Comparison of ENCODE assay signal across 1 cellular context in genomic region chr7:127885222-127885772, GRCh38.
TF ChIP-seq lines count a peak whose summit lies in the region.

No MANE protein-coding gene starts in this region.

TF ChIP-seq in SK-N-SH treated with all-trans-retinoic acid at 6 μM for 48 hours, 23 proteins besides CTCF, POLR2A, EP300 and RAD21 (continued from another document):
- TF ChIP-seq ARNTL (CRISPR knock-in tag; IDR thresholded peaks at IDR 0.05; ENCODE audit: borderline replicate concordance, low read depth) = no peak
- TF ChIP-seq TOX (CRISPR knock-in tag; IDR thresholded peaks at IDR 0.05; ENCODE audit: borderline replicate concordance) = no peak
- TF ChIP-seq ISL1 (CRISPR knock-in tag; IDR thresholded peaks at IDR 0.05) = no peak
- no peak for TF ChIP-seq SNAI2 (CRISPR knock-in tag; IDR thresholded peaks at IDR 0.05)
- no peak for TF ChIP-seq TSHZ2 (CRISPR knock-in tag; IDR thresholded peaks at IDR 0.05)
- no peak for TF ChIP-seq BACH2 (CRISPR knock-in tag; IDR thresholded peaks at IDR 0.05; ENCODE audit: borderline replicate concordance)
- TF ChIP-seq OSR1 (CRISPR knock-in tag; IDR thresholded peaks at IDR 0.05) = no peak
- no peak for TF ChIP-seq PPARA (CRISPR knock-in tag; IDR thresholded peaks at IDR 0.05; ENCODE audit: borderline replicate concordance)
- no peak for TF ChIP-seq ZFP3 (CRISPR knock-in tag; IDR thresholded peaks at IDR 0.05)
- no peak for TF ChIP-seq CSDC2 (CRISPR knock-in tag; IDR thresholded peaks at IDR 0.05)
- TF ChIP-seq ZNF70 (CRISPR knock-in tag; IDR thresholded peaks at IDR 0.05) = no peak
- TF ChIP-seq TCF4 (CRISPR knock-in tag; IDR thresholded peaks at IDR 0.05; ENCODE audit: borderline replicate concordance) = no peak
- no peak for TF ChIP-seq ZNF8 (CRISPR knock-in tag; IDR thresholded peaks at IDR 0.05)
- TF ChIP-seq, protein P1, sequence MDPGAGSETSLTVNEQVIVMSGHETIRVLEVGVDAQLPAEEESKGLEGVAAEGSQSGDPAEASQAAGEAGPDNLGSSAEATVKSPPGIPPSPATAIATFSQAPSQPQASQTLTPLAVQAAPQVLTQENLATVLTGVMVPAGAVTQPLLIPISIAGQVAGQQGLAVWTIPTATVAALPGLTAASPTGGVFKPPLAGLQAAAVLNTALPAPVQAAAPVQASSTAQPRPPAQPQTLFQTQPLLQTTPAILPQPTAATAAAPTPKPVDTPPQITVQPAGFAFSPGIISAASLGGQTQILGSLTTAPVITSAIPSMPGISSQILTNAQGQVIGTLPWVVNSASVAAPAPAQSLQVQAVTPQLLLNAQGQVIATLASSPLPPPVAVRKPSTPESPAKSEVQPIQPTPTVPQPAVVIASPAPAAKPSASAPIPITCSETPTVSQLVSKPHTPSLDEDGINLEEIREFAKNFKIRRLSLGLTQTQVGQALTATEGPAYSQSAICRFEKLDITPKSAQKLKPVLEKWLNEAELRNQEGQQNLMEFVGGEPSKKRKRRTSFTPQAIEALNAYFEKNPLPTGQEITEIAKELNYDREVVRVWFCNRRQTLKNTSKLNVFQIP (CRISPR knock-in tag; IDR thresholded peaks at IDR 0.05; ENCODE audit: borderline replicate concordance, low read depth) = no peak
- no peak for TF ChIP-seq ZC3H10 (CRISPR knock-in tag; IDR thresholded peaks at IDR 0.05)
